10 cellular contexts compared by ENCODE assay signal in genomic region chr5:175460126-175460525, GRCh38. TPM values are rescaled to one million over a fixed set of nuclear protein-coding genes. Genes with fewer than 3 reads are reported as not detected.
DNase-seq lines count a peak whose midpoint lies in the region; ATAC-seq, FAIRE-seq and TF ChIP-seq lines count a peak whose summit lies in the region.
"Had no signal": no experiment of that assay in that cellular context is flagged by ENCODE, and none has a peak within 500 bp of the region (broad histone marks: within the 10 kb centered on the region; RNA-seq: fewer than 3 reads in every experiment).

No MANE protein-coding gene starts in this region.

- TF ChIP-seq CTCF in HCT116 (IDR thresholded peaks at IDR 0.05 in 2 of 3, conservative IDR thresholded peaks at IDR 0.05 in 1 of 3; ENCODE audit: borderline replicate concordance in 1 of 3, insufficient read depth in 1 of 3, low read depth in 2 of 3, low read length in 2 of 3) (peak; percentile 30 to 61 (median 53); a peak in 4 of 6 replicates), HepG2 (CRISPR knock-in tag; IDR thresholded peaks at IDR 0.05) (peak; percentile 50), spleen (IDR thresholded peaks at IDR 0.05 in 8 of 11, conservative IDR thresholded peaks at IDR 0.05 in 3 of 11) (peak in 2 of 11 experiments; percentile 14 to 24)

- H3K4me2 ChIP-seq in HCT116 (ENCODE audit: low read length), result no peak overlapping the region
- no peak overlapping the region for H3K4me2 ChIP-seq in HepG2 (ENCODE audit: low read depth, low read length)

- TF ChIP-seq POLR2A in HCT116 (IDR thresholded peaks at IDR 0.05; ENCODE audit: borderline replicate concordance, extremely low read depth, insufficient read depth, insufficient read length) (no peak), HepG2 (IDR thresholded peaks at IDR 0.05; ENCODE audit: insufficient read depth in 1 of 2, low read depth in 2 of 2, low read length in 2 of 2) (no peak), spleen (IDR thresholded peaks at IDR 0.05) (no peak)

- peak; percentile 36 for FAIRE-seq in TTC549 (lab: Jason Lieb, UNC)
- peak; percentile 53 for FAIRE-seq in HepG2 (lab: Jason Lieb, UNC)

- H3K9ac ChIP-seq in HCT116 (ENCODE audit: low read length), result no peak overlapping the region
- H3K9ac ChIP-seq in HepG2 (ENCODE audit: insufficient read depth, low read depth, low read length), result no peak overlapping the region

- POLR2A ChIA-PET in HCT116 (lab: Charles Lee) (no interaction called here), HepG2 (lab: Yijun Ruan, JAX) (no interaction called here)

- peaks cover 7% of the 10 kb centered on the region in 2 experiments; a peak in 2 of 4 replicates for H3K4me1 ChIP-seq in HCT116 (ENCODE audit: control insufficient read depth in 1 of 2, insufficient read depth in 2 of 2, low read length in 2 of 2)
- H3K4me1 ChIP-seq in HepG2 (ENCODE audit: insufficient read depth, low read length), result peaks cover 8% of the 10 kb centered on the region; the same call in 1 of the 2 replicates
- H3K4me1 ChIP-seq in spleen, result peaks cover 0 to 8% (median 2%) of the 10 kb centered on the region in 6 donors

- WGBS in HepG2 (ENCODE audit: low lambda C conversion rate), result 35% methylated on average over 7 of the region's 7 CpGs
- 64 to 67% (median 65%) methylated on average over 7 of the region's 7 CpGs for WGBS in spleen, 5 donors

- CTCF ChIA-PET in HCT116 (lab: Charles Lee), result interaction anchor here (1.0 kb wide), 1 partner anchor 540 kb away, joined by 3 read pairs; no protein-coding TSS in a partner anchor
- CTCF ChIA-PET in HepG2 (lab: Yijun Ruan, JAX; ENCODE audit: low intra/inter-chr PET ratio, low total read pairs), result interaction anchor here (1.8 kb wide), 1 partner anchor 509 kb away, joined by 9 read pairs; no protein-coding TSS in a partner anchor

- no peaks in the 10 kb centered on the region for H4K20me1 ChIP-seq in HCT116 (ENCODE audit: insufficient read depth)
- H4K20me1 ChIP-seq in HepG2 (ENCODE audit: insufficient read depth, low read length), result no peaks in the 10 kb centered on the region; the same call in 1 of the 2 replicates

- H2AFZ ChIP-seq in HCT116 (ENCODE audit: low read depth, low read length, poor library complexity, severe bottlenecking), result peak overlapping the region; percentile 4
- no peak overlapping the region for H2AFZ ChIP-seq in HepG2 (ENCODE audit: low read length)

- H3K79me2 ChIP-seq in HCT116 (ENCODE audit: insufficient read depth, low read length) (no peaks in the 10 kb centered on the region), HepG2 (ENCODE audit: insufficient read depth, low read length) (no peaks in the 10 kb centered on the region)

- RAD21 ChIA-PET in HCT116 (lab: Charles Lee; ENCODE audit: low non-redundant PET in 1 of 2, low total read pairs in 2 of 2, uncharacterized antibody in 2 of 2, unreplicated experiment in 2 of 2), result no interaction called here

- in situ Hi-C loops in HepG2 (cut with HindIII; ENCODE audit: extremely low pct_ligation_motif_present, low pct_unique_long_range_greater_than_20kb), result no loop called here

- intact Hi-C loops in HCT116 (cut with micrococcal nuclease) (loop anchor here (1.0 kb wide), 1 partner anchor 509 kb away; no protein-coding TSS in a partner anchor), HepG2 (cut with micrococcal nuclease; ENCODE audit: unreplicated experiment) (loop anchor here (5.0 to 10.0 kb wide), 2 partner anchors 255 to 508 kb away; no protein-coding TSS in a partner anchor), spleen (cut with DNase I; ENCODE audit: low total_unique reads) (no loop called here)

- TF ChIP-seq RAD21 in HCT116 (IDR thresholded peaks at IDR 0.05; ENCODE audit: low read depth), result peak; percentile 63
- TF ChIP-seq RAD21 in HepG2 (CRISPR knock-in tag; IDR thresholded peaks at IDR 0.05), result no peak

- H3K27ac ChIP-seq in HCT116 (ENCODE audit: low read depth, low read length) (no peak overlapping the region), HepG2 (ENCODE audit: extremely low read length, insufficient read depth, low read length) (no peak overlapping the region), spleen (no peak overlapping the region)

- TF ChIP-seq EP300 in HepG2 (IDR thresholded peaks at IDR 0.05; ENCODE audit: low read depth in 2 of 2, low read length in 2 of 2), result no peak
- no peak for TF ChIP-seq EP300 in HepG2 (CRISPR knock-in tag; IDR thresholded peaks at IDR 0.05; ENCODE audit: borderline replicate concordance)

- H3K27me3 ChIP-seq in HCT116 (ENCODE audit: insufficient read depth, low read length) (no peaks in the 10 kb centered on the region), HepG2 (ENCODE audit: control insufficient read depth in 1 of 2, insufficient read depth in 2 of 2, low read length in 2 of 2) (peaks cover 0 to 27% of the 10 kb centered on the region in 2 experiments; a peak in 4 of 5 replicates), spleen (replicated peaks in 1 of 7) (peaks cover 0 to 49% (median 0%) of the 10 kb centered on the region in 7 donors)

- BruUV-seq in HCT116 (replicated peaks; lab: Mats Ljungman, UMichigan) (no TSS peak), HepG2 (replicated peaks; lab: Mats Ljungman, UMichigan) (no TSS peak)

- peak; percentile 16 for DNase-seq in COR-L47 (lab: John Stamatoyannopoulos, UW)
- DNase-seq in HCT116 (ENCODE audit: low read depth, low spot score), result no peak
- no peak for DNase-seq in HepG2 (ENCODE audit: low spot score)
- DNase-seq in T1000 (lab: John Stamatoyannopoulos, UW), result no peak
- DNase-seq in KG1 (lab: John Stamatoyannopoulos, UW), result no peak
- no peak for DNase-seq in spleen
- DNase-seq: activated effector memory CD4-positive, alpha-beta T cell treated with Interleukin-2 at 50 U/mL for 16 hours had no signal

- ATAC-seq in HCT116 (peak; percentile 55), HepG2 (0 out of 3 replicates have a peak, but pooled peaks have one; percentile 30), HG02798 (IDR thresholded peaks at IDR 0.05; ENCODE audit: poor library complexity, unreplicated experiment) (no peak)

- H3K9me3 ChIP-seq in HCT116 (ENCODE audit: control insufficient read depth in 1 of 2, insufficient read depth in 1 of 2, low read depth in 1 of 2, low read length in 2 of 2), result no peaks in the 10 kb centered on the region
- no peaks in the 10 kb centered on the region for H3K9me3 ChIP-seq in HepG2 (ENCODE audit: low read length)
- H3K9me3 ChIP-seq in spleen, result no peaks in the 10 kb centered on the region

- H3K4me3 ChIP-seq in HCT116 (replicated peaks in 1 of 2; ENCODE audit: low read depth in 1 of 2, low read length in 2 of 2) (no peak overlapping the region), HepG2 (replicated peaks in 1 of 3; ENCODE audit: insufficient read depth in 1 of 3, low read depth in 2 of 3, low read length in 3 of 3) (no peak overlapping the region), spleen (no peak overlapping the region)

- H3K36me3 ChIP-seq in HCT116 (ENCODE audit: control insufficient read depth in 1 of 2, insufficient read depth in 2 of 2, low read length in 2 of 2) (no peaks in the 10 kb centered on the region), HepG2 (replicated peaks in 1 of 2; ENCODE audit: control insufficient read depth in 1 of 2, insufficient read depth in 2 of 2, low read length in 2 of 2) (no peaks in the 10 kb centered on the region), spleen (no peaks in the 10 kb centered on the region)

- H3K9me2 ChIP-seq in HCT116 (ENCODE audit: insufficient read depth), result no peaks in the 10 kb centered on the region

RNA-seq across cellular contexts. Expression of gene DRD1, which starts 16.1 kb away (rescaled TPM):
- total RNA-seq in HCT116 (2021; ENCODE audit: unreplicated experiment), result 0.54 TPM
- polyA plus RNA-seq in HCT116 (2012), result 0.32 and 0.59 TPM in 2 replicates
- not detected in 2 replicates for total RNA-seq in HepG2 (2016; rRNA removed; fragmentation: Illumina TruSeq; extraction: Trizol)
- not detected in 2 replicates for total RNA-seq in HepG2 (2016; cell fraction: cytosol; rRNA removed; fragmentation: Illumina TruSeq; extraction: Trizol; ENCODE audit: low read depth)
- not detected in 2 replicates for total RNA-seq in HepG2 (2016; cell fraction: insoluble cytoplasmic fraction; rRNA removed; fragmentation: Illumina TruSeq; extraction: Trizol)
- not detected in 2 replicates for total RNA-seq in HepG2 (2016; cell fraction: membrane; rRNA removed; fragmentation: Illumina TruSeq; extraction: Trizol)
- not detected in 2 replicates for total RNA-seq in HepG2 (2016; cell fraction: nucleus; rRNA removed; fragmentation: Illumina TruSeq; extraction: Trizol)
- polyA plus RNA-seq in HepG2 (2011; rRNA removed), result not detected in 2 replicates
- polyA plus RNA-seq in HepG2 (2011; cell fraction: cytosol; rRNA removed), result not detected in 2 replicates
- not detected in 2 replicates for polyA plus RNA-seq in HepG2 (2011; cell fraction: nucleus; rRNA removed)
- polyA plus RNA-seq in HepG2 (2012), result not detected in 2 replicates
- not detected in 2 replicates for polyA plus RNA-seq in HepG2 (2016; cell fraction: cytosol; fragmentation: Illumina TruSeq; extraction: Trizol; ENCODE audit: low read depth)
- polyA plus RNA-seq in HepG2 (2016; cell fraction: insoluble cytoplasmic fraction; fragmentation: Illumina TruSeq; extraction: Trizol; ENCODE audit: low read depth), result not detected in 2 replicates
- not detected in 2 replicates for polyA plus RNA-seq in HepG2 (2016; cell fraction: membrane; fragmentation: Illumina TruSeq; extraction: Trizol; ENCODE audit: low read depth)
- polyA plus RNA-seq in HepG2 (2016; cell fraction: nucleus; fragmentation: Illumina TruSeq; extraction: Trizol; ENCODE audit: insufficient read depth, low read depth), result not detected in 2 replicates
- not detected in 2 replicates for polyA minus RNA-seq in HepG2 (2011; rRNA and poly(A)+ RNA removed; ENCODE audit: low replicate concordance)
- not detected in 2 replicates for polyA minus RNA-seq in HepG2 (2011; cell fraction: cytosol; rRNA and poly(A)+ RNA removed)
- not detected in 2 replicates for polyA minus RNA-seq in HepG2 (2011; cell fraction: nucleus; rRNA and poly(A)+ RNA removed)
- total RNA-seq in spleen, result under 1 TPM in 4 of 7 donors, not detected in 3; 0.11 to 0.83 (median 0.14) TPM
- under 1 TPM; 0.03 to 0.07 (median 0.05) TPM for polyA plus RNA-seq in spleen
- total RNA-seq: LHCN-M2 had no signal

RNA-seq across cellular contexts. Expression of gene SFXN1, which starts 18.2 kb away (rescaled TPM):
- total RNA-seq in HCT116 (2021; ENCODE audit: unreplicated experiment) (145 TPM), HepG2 (2016; rRNA removed; fragmentation: Illumina TruSeq; extraction: Trizol) (122 and 171 TPM in 2 replicates), spleen (10 to 100 TPM; 28.2 to 57.3 (median 45.0) TPM)
- polyA plus RNA-seq in HCT116 (2012), result 156 and 163 TPM in 2 replicates
- total RNA-seq in HepG2 (2016; cell fraction: cytosol; rRNA removed; fragmentation: Illumina TruSeq; extraction: Trizol; ENCODE audit: low read depth), result 25.6 and 31.9 TPM in 2 replicates
- 115 and 180 TPM in 2 replicates for total RNA-seq in HepG2 (2016; cell fraction: insoluble cytoplasmic fraction; rRNA removed; fragmentation: Illumina TruSeq; extraction: Trizol)
- 61.2 and 64.1 TPM in 2 replicates for total RNA-seq in HepG2 (2016; cell fraction: membrane; rRNA removed; fragmentation: Illumina TruSeq; extraction: Trizol)
- 61.7 and 62.4 TPM in 2 replicates for total RNA-seq in HepG2 (2016; cell fraction: nucleus; rRNA removed; fragmentation: Illumina TruSeq; extraction: Trizol)
- polyA plus RNA-seq in HepG2 (2011; rRNA removed) (130 and 135 TPM in 2 replicates), spleen (10 to 100 TPM in 2 of 3 donors, 1 to 10 TPM in 1; 7.5 to 11.6 (median 11.3) TPM)
- polyA plus RNA-seq in HepG2 (2011; cell fraction: cytosol; rRNA removed), result 114 and 150 TPM in 2 replicates
- polyA plus RNA-seq in HepG2 (2011; cell fraction: nucleus; rRNA removed), result 85.0 and 100 TPM in 2 replicates
- polyA plus RNA-seq in HepG2 (2012), result 117 and 127 TPM in 2 replicates
- 16.6 and 20.5 TPM in 2 replicates for polyA plus RNA-seq in HepG2 (2016; cell fraction: cytosol; fragmentation: Illumina TruSeq; extraction: Trizol; ENCODE audit: low read depth)
- 111 and 120 TPM in 2 replicates for polyA plus RNA-seq in HepG2 (2016; cell fraction: insoluble cytoplasmic fraction; fragmentation: Illumina TruSeq; extraction: Trizol; ENCODE audit: low read depth)
- 26.8 and 27.4 TPM in 2 replicates for polyA plus RNA-seq in HepG2 (2016; cell fraction: membrane; fragmentation: Illumina TruSeq; extraction: Trizol; ENCODE audit: low read depth)
- 57.1 and 59.3 TPM in 2 replicates for polyA plus RNA-seq in HepG2 (2016; cell fraction: nucleus; fragmentation: Illumina TruSeq; extraction: Trizol; ENCODE audit: insufficient read depth, low read depth)
- polyA minus RNA-seq in HepG2 (2011; rRNA and poly(A)+ RNA removed; ENCODE audit: low replicate concordance), result 225 and 261 TPM in 2 replicates
- polyA minus RNA-seq in HepG2 (2011; cell fraction: cytosol; rRNA and poly(A)+ RNA removed), result 93.0 and 118 TPM in 2 replicates
- polyA minus RNA-seq in HepG2 (2011; cell fraction: nucleus; rRNA and poly(A)+ RNA removed), result 119 and 123 TPM in 2 replicates
